ENCODE assay signal across 8 cellular contexts in the genomic region with DNA sequence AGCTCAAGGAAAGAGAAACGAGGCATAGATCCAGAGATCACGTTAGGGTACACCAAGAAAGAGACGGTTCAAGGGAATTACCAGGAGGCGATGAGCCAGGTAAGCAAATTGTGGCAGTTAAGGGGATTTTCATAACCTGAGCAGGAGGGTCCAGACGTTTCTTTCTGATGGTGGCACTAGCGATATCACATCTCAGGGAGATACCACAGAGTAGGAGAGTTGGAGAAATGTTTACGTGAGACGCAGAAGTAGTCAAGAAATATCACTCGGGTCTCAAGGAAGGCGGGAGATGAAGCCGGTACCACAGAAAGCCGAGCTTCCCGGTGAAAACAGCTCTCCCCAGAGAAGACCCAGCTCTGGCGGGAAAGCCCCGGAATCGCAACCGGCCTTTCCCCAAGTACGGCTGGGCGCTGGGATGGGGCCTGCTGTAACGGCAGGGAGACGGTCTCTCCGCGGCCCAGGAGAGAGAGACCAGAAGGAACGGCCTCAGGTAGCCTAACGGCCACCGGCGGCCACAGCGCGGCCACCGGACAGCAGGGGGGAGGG. TPM values are rescaled to one million over a fixed set of nuclear protein-coding genes. Genes with fewer than 3 reads are reported as not detected.
DNase-seq lines count a peak whose midpoint lies in the region; ATAC-seq, FAIRE-seq and TF ChIP-seq lines count a peak whose summit lies in the region.

No MANE protein-coding gene starts in this region.

- H3K9me3 Mint-ChIP-seq in activated CD8-positive, alpha-beta T cell treated with anti-CD3 and anti-CD28 coated beads for 36 hours, result no peaks in the 10 kb centered on the region
- H3K9me3 Mint-ChIP-seq in natural killer cell, result no peaks in the 10 kb centered on the region

- H3K27me3 Mint-ChIP-seq in activated CD8-positive, alpha-beta T cell treated with anti-CD3 and anti-CD28 coated beads for 36 hours, result no peaks in the 10 kb centered on the region
- peaks cover 7 to 9% of the 10 kb centered on the region in 2 donors for H3K27me3 Mint-ChIP-seq in natural killer cell (ENCODE audit: low read depth in 2 of 2)

- peak; percentile 26 for ATAC-seq in activated CD8-positive, alpha-beta T cell treated with anti-CD3 and anti-CD28 coated beads for 36 hours
- ATAC-seq in natural killer cell (peak; percentile 55 to 61 (median 59)), upper lobe of left lung (ENCODE audit: low FRiP score in 2 of 2) (no peak)

- TF ChIP-seq POLR2A in H54 (IDR thresholded peaks at IDR 0.05; ENCODE audit: low read depth, low read length) (no peak; the same call in 1 of the 2 replicates), upper lobe of left lung (IDR thresholded peaks at IDR 0.05) (no peak)

- H3K27me3 ChIP-seq in endocrine pancreas (ENCODE audit: control insufficient read depth, insufficient read depth, low read length), result no peaks in the 10 kb centered on the region
- H3K27me3 ChIP-seq in upper lobe of left lung, result no peaks in the 10 kb centered on the region

- H3K36me3 Mint-ChIP-seq in activated CD8-positive, alpha-beta T cell treated with anti-CD3 and anti-CD28 coated beads for 36 hours (ENCODE audit: low read depth), result peaks cover 6% of the 10 kb centered on the region
- H3K36me3 Mint-ChIP-seq in natural killer cell, result no peaks in the 10 kb centered on the region

- TF ChIP-seq EP300 in upper lobe of left lung (IDR thresholded peaks at IDR 0.05), result no peak

- peak overlapping the region; percentile 88 for H3K4me3 ChIP-seq in LNCaP clone FGC (ENCODE audit: low read depth, low read length)
- H3K4me3 ChIP-seq in endocrine pancreas (ENCODE audit: control insufficient read depth, insufficient read depth, low read length), result peak overlapping the region; percentile 90
- H3K4me3 ChIP-seq in upper lobe of left lung, result peak overlapping the region; percentile 66 to 98 (median 91)

- POLR2A ChIA-PET in activated CD8-positive, alpha-beta T cell treated with anti-CD3 and anti-CD28 coated beads for 36 hours (lab: Charles Lee), result interaction anchor here (0.6 to 3.5 kb wide), 9 partner anchors 12 to 983 kb away, joined by 3 to 25 read pairs (median 4); a partner anchor contains a TSS

- peak overlapping the region; percentile 96 for H3K4me3 Mint-ChIP-seq in activated CD8-positive, alpha-beta T cell treated with anti-CD3 and anti-CD28 coated beads for 36 hours
- peak overlapping the region; percentile 89 for H3K4me3 Mint-ChIP-seq in natural killer cell

- CTCF ChIA-PET in activated CD8-positive, alpha-beta T cell treated with anti-CD3 and anti-CD28 coated beads for 36 hours (lab: Charles Lee), result interaction anchor here (0.7 to 2.7 kb wide), 7 partner anchors 14 to 84 kb away, joined by 3 to 12 read pairs (median 4); a partner anchor contains a TSS

- peak overlapping the region; percentile 91 to 96 (median 94) for H3K27ac ChIP-seq in upper lobe of left lung

- intact Hi-C loops in activated CD8-positive, alpha-beta T cell treated with anti-CD3 and anti-CD28 coated beads for 36 hours (cut with micrococcal nuclease), result loop anchor here (2.0 kb wide), 1 partner anchor 51 kb away; a partner anchor contains a TSS
- intact Hi-C loops in natural killer cell (cut with micrococcal nuclease), result loop anchor here (5.0 kb wide), 1 partner anchor 293 kb away; no protein-coding TSS in a partner anchor

- 0 to 2% methylated on average over 13 to 19 of the region's 30 CpGs for WGBS in upper lobe of left lung, 2 donors

- DNase-seq in GM10266 (ENCODE audit: extremely low spot score), result peak; percentile 30
- no peak for DNase-seq in H54 (ENCODE audit: insufficient read length, low spot score)
- DNase-seq in LNCaP clone FGC (ENCODE audit: low read depth), result no peak
- peak; percentile 53 for DNase-seq in activated CD8-positive, alpha-beta T cell treated with anti-CD3 and anti-CD28 coated beads for 36 hours
- peak; percentile 63 for DNase-seq in natural killer cell
- DNase-seq in upper lobe of left lung, result no peak
- no peak for DNase-seq in GM20000 (ENCODE audit: low spot score)

- H3K4me1 ChIP-seq in endocrine pancreas (ENCODE audit: control insufficient read depth, insufficient read depth, low read length), result peaks cover 8% of the 10 kb centered on the region
- H3K4me1 ChIP-seq in upper lobe of left lung, result peaks cover 17 to 26% (median 24%) of the 10 kb centered on the region in 4 donors

- peak overlapping the region; percentile 78 for H3K9ac ChIP-seq in endocrine pancreas (ENCODE audit: control insufficient read depth, insufficient read depth, low read length)

- TF ChIP-seq CTCF in GM10266 (IDR thresholded peaks at IDR 0.05; ENCODE audit: control insufficient read depth, insufficient read depth, low read depth, missing control alignments) (no peak), LNCaP clone FGC (IDR thresholded peaks at IDR 0.05; ENCODE audit: control insufficient read depth, extremely low read depth, insufficient read depth) (no peak), natural killer cell (IDR thresholded peaks at IDR 0.05) (no peak), upper lobe of left lung (IDR thresholded peaks at IDR 0.05) (no peak), GM20000 (IDR thresholded peaks at IDR 0.05; ENCODE audit: extremely low read depth, missing control alignments) (no peak)
- TF ChIP-seq CTCF in activated CD8-positive, alpha-beta T cell treated with anti-CD3 and anti-CD28 coated beads for 36 hours (IDR thresholded peaks at IDR 0.05), result no peak

- H3K9me3 ChIP-seq in endocrine pancreas (ENCODE audit: control insufficient read depth, low read length) (no peaks in the 10 kb centered on the region), upper lobe of left lung (no peaks in the 10 kb centered on the region)

- FAIRE-seq in H54 (lab: Jason Lieb, UNC), result peak; percentile 23

- H3K4me1 Mint-ChIP-seq in activated CD8-positive, alpha-beta T cell treated with anti-CD3 and anti-CD28 coated beads for 36 hours (ENCODE audit: low read depth), result peaks cover 53% of the 10 kb centered on the region
- peaks cover 20 to 44% of the 10 kb centered on the region in 2 donors for H3K4me1 Mint-ChIP-seq in natural killer cell

- H3K36me3 ChIP-seq in endocrine pancreas (ENCODE audit: control insufficient read depth, insufficient read depth, low read length), result no peaks in the 10 kb centered on the region
- H3K36me3 ChIP-seq in upper lobe of left lung, result no peaks in the 10 kb centered on the region

- H3K27ac Mint-ChIP-seq in activated CD8-positive, alpha-beta T cell treated with anti-CD3 and anti-CD28 coated beads for 36 hours, result peak overlapping the region; percentile 93
- peak overlapping the region; percentile 94 to 99 for H3K27ac Mint-ChIP-seq in natural killer cell

RNA-seq across cellular contexts. Expression of a gene that starts 0.5 kb away (rescaled TPM):
- 10 to 100 TPM; 39.8 to 40.2 TPM for total RNA-seq in activated CD8-positive, alpha-beta T cell treated with anti-CD3 and anti-CD28 coated beads for 36 hours
- total RNA-seq in natural killer cell (10 to 100 TPM; 35.6 to 39.6 (median 36.8) TPM), upper lobe of left lung (10 to 100 TPM in 4 of 6 donors, 1 to 10 TPM in 2; 6.3 to 27.3 (median 13.5) TPM)

RNA-seq across cellular contexts. Expression of a gene that starts 13.8 kb away (rescaled TPM):
- 10 to 100 TPM; 59.7 to 65.8 TPM for total RNA-seq in activated CD8-positive, alpha-beta T cell treated with anti-CD3 and anti-CD28 coated beads for 36 hours
- total RNA-seq in natural killer cell (10 to 100 TPM in 1 of 3 donors, 1 to 10 TPM in 2; 6.2 to 13.5 (median 6.4) TPM), upper lobe of left lung (10 to 100 TPM; 21.4 to 52.4 (median 36.3) TPM)

RNA-seq across cellular contexts. Expression of a gene that starts 51.9 kb away (rescaled TPM):
- 10 to 100 TPM; 20.9 to 27.2 TPM for total RNA-seq in activated CD8-positive, alpha-beta T cell treated with anti-CD3 and anti-CD28 coated beads for 36 hours
- total RNA-seq in natural killer cell (10 to 100 TPM; 62.9 to 73.8 (median 71.3) TPM), upper lobe of left lung (10 to 100 TPM; 17.8 to 36.5 (median 30.6) TPM)

Comparison
In these comparisons a context has a peak if more than half of its experiments do, and no peak if none do; other contexts are left out.
1. DNase-seq: peak in GM10266 (single experiment), activated CD8-positive, alpha-beta T cell treated with anti-CD3 and anti-CD28 coated beads for 36 hours (single experiment) and natural killer cell (single experiment); none in H54 (single experiment), LNCaP clone FGC (single experiment), upper lobe of left lung (0 of 2) and GM20000 (single experiment).
2. ATAC-seq: peak in activated CD8-positive, alpha-beta T cell treated with anti-CD3 and anti-CD28 coated beads for 36 hours (single experiment) and natural killer cell (3 of 3); none in upper lobe of left lung (0 of 2).
3. Peak in every context shown above with its lines, with median percentiles within 50 percentile points of each other: H3K4me3 ChIP-seq.